32 cellular contexts compared by ENCODE assay signal in genomic region chr7:114761973-114762372, GRCh38.
DNase-seq lines count a peak whose midpoint lies in the region; ATAC-seq, FAIRE-seq and TF ChIP-seq lines count a peak whose summit lies in the region.
"Had no signal": no experiment of that assay in that cellular context is flagged by ENCODE, and none has a peak within 500 bp of the region (broad histone marks: within the 10 kb centered on the region; RNA-seq: fewer than 3 reads in every experiment).

No MANE protein-coding gene starts in this region.

- FAIRE-seq in HepG2 (lab: Jason Lieb, UNC) (no peak), GM12878 (lab: Jason Lieb, UNC) (no peak)
- FAIRE-seq: A549, D721Med had no signal

- no peak overlapping the region for H3K4me2 ChIP-seq in HepG2 (ENCODE audit: low read depth, low read length)
- no peak overlapping the region for H3K4me2 ChIP-seq in GM12878 (ENCODE audit: control insufficient read depth, insufficient read depth)
- H3K4me2 ChIP-seq: A549; BLaER1; BLaER1 treated with 17β-estradiol and CSF1 and Interleukin-3, amounts not matched to agents 10 nM and 100 nM had no signal

- RAD21 ChIA-PET in GM12878 (lab: Charles Lee; ENCODE audit: unreplicated experiment) = no interaction called here

- TF ChIP-seq EP300 in HepG2 (IDR thresholded peaks at IDR 0.05; ENCODE audit: low read depth in 2 of 2, low read length in 2 of 2) = no peak
- no peak for TF ChIP-seq EP300 in HepG2 (CRISPR knock-in tag; IDR thresholded peaks at IDR 0.05; ENCODE audit: borderline replicate concordance)
- TF ChIP-seq EP300 in GM12878 (IDR thresholded peaks at IDR 0.05; ENCODE audit: borderline replicate concordance in 1 of 2, control insufficient read depth in 1 of 2, low read depth in 2 of 2, low read length in 2 of 2) = no peak

- WGBS in HepG2 (ENCODE audit: low lambda C conversion rate) = 31% methylated on average over 2 of the region's 2 CpGs
- WGBS in right lobe of liver (ENCODE audit: insufficient coverage, low coverage, low lambda C conversion rate, missing lambda C conversion rate) = 79% methylated on average over 2 of the region's 2 CpGs
- WGBS in GM12878 (ENCODE audit: insufficient coverage, insufficient replicate concordance, low lambda C conversion rate, missing lambda C conversion rate) = 36% methylated on average over 2 of the region's 2 CpGs

- H3K9ac ChIP-seq in HepG2 (ENCODE audit: insufficient read depth, low read depth, low read length) (no peak overlapping the region), GM12878 (ENCODE audit: control insufficient read depth, insufficient read depth, low read length) (no peak overlapping the region)
- H3K9ac ChIP-seq: BLaER1; BLaER1 treated with 17β-estradiol and CSF1 and Interleukin-3, amounts not matched to agents 10 nM and 100 nM had no signal

- H3K4me3 ChIP-seq in HepG2 (replicated peaks in 1 of 3; ENCODE audit: insufficient read depth in 1 of 3, low read depth in 2 of 3, low read length in 3 of 3) = no peak overlapping the region
- no peak overlapping the region for H3K4me3 ChIP-seq in right lobe of liver
- H3K4me3 ChIP-seq in HEK293 (ENCODE audit: low read depth, low read length) = no peak overlapping the region
- no peak overlapping the region for H3K4me3 ChIP-seq in GM12878
- H3K4me3 ChIP-seq: A549; BLaER1; BLaER1 treated with 17β-estradiol and CSF1 and Interleukin-3, amounts not matched to agents 10 nM and 100 nM had no signal

- H3K27ac ChIP-seq in HepG2 (ENCODE audit: extremely low read length, insufficient read depth, low read length) (no peak overlapping the region), right lobe of liver (no peak overlapping the region), HEK293 (ENCODE audit: extremely low read depth, low read depth, low read length) (no peak overlapping the region), GM12878 (ENCODE audit: control insufficient read depth, insufficient read depth) (no peak overlapping the region)
- H3K27ac ChIP-seq: 22Rv1; A549; BLaER1; BLaER1 treated with 17β-estradiol and CSF1 and Interleukin-3, amounts not matched to agents 10 nM and 100 nM; C4-2B had no signal

- no peak overlapping the region for H2AFZ ChIP-seq in HepG2 (ENCODE audit: low read length)
- no peak overlapping the region for H2AFZ ChIP-seq in GM12878 (ENCODE audit: control insufficient read depth, low read depth, low read length)

- in situ Hi-C loops in HepG2 (cut with HindIII; ENCODE audit: extremely low pct_ligation_motif_present, low pct_unique_long_range_greater_than_20kb) (no loop called here), GM12878 (cut with MboI) (no loop called here)

- no peaks in the 10 kb centered on the region for H3K9me3 ChIP-seq in HepG2 (ENCODE audit: low read length)
- no peaks in the 10 kb centered on the region for H3K9me3 ChIP-seq in right lobe of liver
- no peaks in the 10 kb centered on the region for H3K9me3 ChIP-seq in HEK293 (ENCODE audit: control insufficient read depth, insufficient read depth, low read depth, low read length)
- no peaks in the 10 kb centered on the region for H3K9me3 ChIP-seq in GM12878 (replicated peaks; ENCODE audit: control insufficient read depth, insufficient read depth, low read length)
- H3K9me3 ChIP-seq: A549; BE2C; BLaER1; BLaER1 treated with 17β-estradiol and CSF1 and Interleukin-3, amounts not matched to agents 10 nM and 100 nM; Caco-2 had no signal

- ATAC-seq in HepG2 (no peak), right lobe of liver (no peak), GM12878 (no peak), GM18502 (IDR thresholded peaks at IDR 0.05; ENCODE audit: poor library complexity, unreplicated experiment) (no peak)
- ATAC-seq: A549; CD8-positive, alpha-beta T cell had no signal

- no peaks in the 10 kb centered on the region for H3K79me2 ChIP-seq in HepG2 (ENCODE audit: insufficient read depth, low read length)
- no peaks in the 10 kb centered on the region for H3K79me2 ChIP-seq in GM12878 (ENCODE audit: control insufficient read depth, insufficient read depth, low read length)

- intact Hi-C loops in HepG2 (cut with micrococcal nuclease; ENCODE audit: unreplicated experiment) (no loop called here), right lobe of liver (cut with DNase I) (no loop called here), GM12878 (cut with micrococcal nuclease; ENCODE audit: unreplicated experiment) (no loop called here)

- DNase-seq in HepG2 (ENCODE audit: low spot score) = no peak
- no peak for DNase-seq in right lobe of liver
- no peak for DNase-seq in GM12878 (ENCODE audit: low read depth, low spot score)
- DNase-seq in stimulated activated CD8-positive, alpha-beta memory T cell treated with anti-CD3 and anti-CD28 coated beads, Interleukin-4, amount 100 ng/mL, for 48 hours = no peak
- DNase-seq: 8988T; ACHN; AML-193; BE2C; C1 segment of cervical spinal cord; Caco-2; Calu3; CD4-positive, alpha-beta memory T cell; CD4-positive, alpha-beta T cell; CD4-positive, CD25-positive, alpha-beta regulatory T cell; CD8-positive, alpha-beta memory T cell; CD8-positive, alpha-beta T cell; COR-L47; DMS 273 treated with DMSO at 0.1 percent for 48 hours; DMS153; DMS53; DMS79; DMS79 treated with DMSO at 0.1 percent for 48 hours; DND-41; EL had no signal

- CTCF ChIA-PET in HepG2 (lab: Yijun Ruan, JAX; ENCODE audit: low intra/inter-chr PET ratio, low total read pairs) = no interaction called here
- CTCF ChIA-PET in HEK293 (lab: Yijun Ruan, JAX) = no interaction called here
- CTCF ChIA-PET in GM12878 (lab: Yijun Ruan, JAX) = interaction anchor here (0.9 to 1.0 kb wide), 2 partner anchors 25 to 99 kb away, joined by 3 read pairs; no protein-coding TSS in a partner anchor

- H3K27me3 ChIP-seq in HepG2 (ENCODE audit: control insufficient read depth in 1 of 2, insufficient read depth in 2 of 2, low read length in 2 of 2) (no peaks in the 10 kb centered on the region), right lobe of liver (no peaks in the 10 kb centered on the region), GM12878 (replicated peaks in 1 of 2; ENCODE audit: control insufficient read depth in 2 of 2, insufficient read depth in 2 of 2, low read length in 1 of 2) (no peaks in the 10 kb centered on the region)
- H3K27me3 ChIP-seq: BE2C; BLaER1; BLaER1 treated with 17β-estradiol and CSF1 and Interleukin-3, amounts not matched to agents 10 nM and 100 nM had no signal

- TF ChIP-seq POLR2A in HepG2 (IDR thresholded peaks at IDR 0.05; ENCODE audit: insufficient read depth in 1 of 2, low read depth in 2 of 2, low read length in 2 of 2) (no peak), right lobe of liver (IDR thresholded peaks at IDR 0.05) (no peak), GM12878 (IDR thresholded peaks at IDR 0.05; ENCODE audit: low read depth, low read length) (no peak)

- BruUV-seq in HepG2 (replicated peaks; lab: Mats Ljungman, UMichigan) (no TSS peak), GM12878 (replicated peaks; lab: Mats Ljungman, UMichigan) (no TSS peak)

- SMC1A ChIA-PET in GM12878 (lab: Charles Lee; ENCODE audit: uncharacterized antibody, unreplicated experiment) = interaction anchor here (1.7 kb wide), 1 partner anchor 39 kb away, joined by 5 read pairs; no protein-coding TSS in a partner anchor

- TF ChIP-seq RAD21 in HepG2 (CRISPR knock-in tag; IDR thresholded peaks at IDR 0.05) (no peak), GM12878 (IDR thresholded peaks at IDR 0.05; ENCODE audit: insufficient read depth, low read depth, low read length) (no peak)

- no peaks in the 10 kb centered on the region for H4K20me1 ChIP-seq in HepG2 (ENCODE audit: insufficient read depth, low read length)
- no peaks in the 10 kb centered on the region for H4K20me1 ChIP-seq in GM12878 (ENCODE audit: control insufficient read depth, insufficient read depth)
- H4K20me1 ChIP-seq: BLaER1; BLaER1 treated with 17β-estradiol and CSF1 and Interleukin-3, amounts not matched to agents 10 nM and 100 nM had no signal

- no peak for TF ChIP-seq CTCF in HepG2 (CRISPR knock-in tag; IDR thresholded peaks at IDR 0.05)
- no peak for TF ChIP-seq CTCF in right lobe of liver (IDR thresholded peaks at IDR 0.05)
- no peak for TF ChIP-seq CTCF in HEK293 (tag by site-specific recombination; IDR thresholded peaks at IDR 0.05)
- TF ChIP-seq CTCF in GM12878 (IDR thresholded peaks at IDR 0.05 in 2 of 3, conservative IDR thresholded peaks at IDR 0.05 in 1 of 3; ENCODE audit: control insufficient read depth in 2 of 3, extremely low read depth in 1 of 3, insufficient read depth in 1 of 3, low read depth in 3 of 3, low read length in 3 of 3) = no peak

- H3K36me3 ChIP-seq in HepG2 (replicated peaks in 1 of 2; ENCODE audit: control insufficient read depth in 1 of 2, insufficient read depth in 2 of 2, low read length in 2 of 2) = no peaks in the 10 kb centered on the region
- H3K36me3 ChIP-seq in right lobe of liver = no peaks in the 10 kb centered on the region
- no peaks in the 10 kb centered on the region for H3K36me3 ChIP-seq in HEK293 (ENCODE audit: control insufficient read depth in 2 of 2, insufficient read depth in 1 of 2, low read length in 2 of 2)
- no peaks in the 10 kb centered on the region for H3K36me3 ChIP-seq in GM12878 (ENCODE audit: control insufficient read depth in 2 of 2, insufficient read depth in 2 of 2, low read length in 1 of 2)
- H3K36me3 ChIP-seq: BE2C; BLaER1; BLaER1 treated with 17β-estradiol and CSF1 and Interleukin-3, amounts not matched to agents 10 nM and 100 nM had no signal

- no peaks in the 10 kb centered on the region for H3K4me1 ChIP-seq in HepG2 (ENCODE audit: insufficient read depth, low read length)
- H3K4me1 ChIP-seq in right lobe of liver = no peaks in the 10 kb centered on the region
- H3K4me1 ChIP-seq in HEK293 (ENCODE audit: control insufficient read depth, insufficient read depth, low read length) = peaks cover 3% of the 10 kb centered on the region; the same call in 1 of the 2 replicates
- H3K4me1 ChIP-seq in GM12878 (ENCODE audit: control insufficient read depth, insufficient read depth, low read length) = no peaks in the 10 kb centered on the region
- H3K4me1 ChIP-seq: BE2C, BLaER1, Caco-2 had no signal

- POLR2A ChIA-PET in HepG2 (lab: Yijun Ruan, JAX) (no interaction called here), HEK293 (lab: Yijun Ruan, JAX) (no interaction called here), GM12878 (lab: Charles Lee) (no interaction called here)

TF ChIP-seq in HepG2, 621 proteins besides CTCF, POLR2A, EP300 and RAD21 (continues in another document):
- TF ChIP-seq ZSCAN25 (CRISPR knock-in tag; IDR thresholded peaks at IDR 0.05) (no peak), RBM39 (IDR thresholded peaks at IDR 0.05; ENCODE audit: low read depth, low read length, poor library complexity, severe bottlenecking) (no peak)

TF ChIP-seq in GM12878, 131 proteins besides CTCF, POLR2A, EP300 and RAD21:
- no peak for TF ChIP-seq HDAC6 (IDR thresholded peaks at IDR 0.05; ENCODE audit: unreplicated experiment)
- TF ChIP-seq ATF7 (IDR thresholded peaks at IDR 0.05; ENCODE audit: low read depth) = 0 out of 2 replicates have a peak, but pooled peaks have one; percentile 26
- no peak for TF ChIP-seq CEBPB (IDR thresholded peaks at IDR 0.05; ENCODE audit: borderline replicate concordance in 1 of 2, low read depth in 2 of 2, low read length in 2 of 2)

Comparison
In these comparisons a context has a peak if more than half of its experiments do, and no peak if none do; other contexts are left out.
1. Of the 63 proteins assayed by ChIP-seq in both HepG2 and HEK293: peak only in HepG2: none; only in HEK293: ATF2; in both: none; in neither: 62.